1 cellular context compared by ENCODE assay signal in the genomic region with DNA sequence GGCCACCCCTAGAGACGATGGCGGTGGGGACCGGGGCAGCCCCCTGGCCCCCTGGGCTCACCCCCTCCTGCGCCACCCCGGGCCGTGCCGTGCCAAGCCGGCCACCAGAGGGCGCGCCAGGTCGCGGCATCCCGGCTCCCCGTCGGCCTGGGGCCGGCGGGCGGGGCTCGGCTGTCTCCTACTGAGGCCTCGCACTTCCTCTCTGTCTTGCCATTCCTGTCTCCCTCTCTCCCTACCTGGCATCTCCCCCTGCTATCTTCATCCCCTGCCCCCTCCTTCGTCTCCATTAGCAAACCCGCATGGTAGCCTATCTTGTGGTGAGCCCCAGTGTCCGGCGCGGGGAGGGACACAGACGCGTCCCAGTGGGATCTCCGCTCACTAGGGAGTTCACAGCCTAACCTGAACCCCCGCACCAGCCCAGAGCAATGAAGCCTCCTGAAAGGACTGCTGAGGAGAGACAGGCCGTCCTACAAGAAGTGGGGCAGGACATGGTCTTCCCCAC.
TF ChIP-seq lines count a peak whose summit lies in the region.

No MANE protein-coding gene starts in this region.

TF ChIP-seq in GM23338, 12 proteins besides CTCF, POLR2A, EP300 and RAD21 (continued from another document):
- no peak for TF ChIP-seq EZH2phosphoT487 (IDR thresholded peaks at IDR 0.05; ENCODE audit: unreplicated experiment)
- TF ChIP-seq EZH2 (IDR thresholded peaks at IDR 0.05; ENCODE audit: low read depth, unreplicated experiment) = no peak
- TF ChIP-seq ZNF331 (CRISPR knock-in tag; IDR thresholded peaks at IDR 0.05; ENCODE audit: low read depth) = no peak
- TF ChIP-seq STAT1 (IDR thresholded peaks at IDR 0.05; ENCODE audit: unreplicated experiment) = no peak
- TF ChIP-seq, protein P1, sequence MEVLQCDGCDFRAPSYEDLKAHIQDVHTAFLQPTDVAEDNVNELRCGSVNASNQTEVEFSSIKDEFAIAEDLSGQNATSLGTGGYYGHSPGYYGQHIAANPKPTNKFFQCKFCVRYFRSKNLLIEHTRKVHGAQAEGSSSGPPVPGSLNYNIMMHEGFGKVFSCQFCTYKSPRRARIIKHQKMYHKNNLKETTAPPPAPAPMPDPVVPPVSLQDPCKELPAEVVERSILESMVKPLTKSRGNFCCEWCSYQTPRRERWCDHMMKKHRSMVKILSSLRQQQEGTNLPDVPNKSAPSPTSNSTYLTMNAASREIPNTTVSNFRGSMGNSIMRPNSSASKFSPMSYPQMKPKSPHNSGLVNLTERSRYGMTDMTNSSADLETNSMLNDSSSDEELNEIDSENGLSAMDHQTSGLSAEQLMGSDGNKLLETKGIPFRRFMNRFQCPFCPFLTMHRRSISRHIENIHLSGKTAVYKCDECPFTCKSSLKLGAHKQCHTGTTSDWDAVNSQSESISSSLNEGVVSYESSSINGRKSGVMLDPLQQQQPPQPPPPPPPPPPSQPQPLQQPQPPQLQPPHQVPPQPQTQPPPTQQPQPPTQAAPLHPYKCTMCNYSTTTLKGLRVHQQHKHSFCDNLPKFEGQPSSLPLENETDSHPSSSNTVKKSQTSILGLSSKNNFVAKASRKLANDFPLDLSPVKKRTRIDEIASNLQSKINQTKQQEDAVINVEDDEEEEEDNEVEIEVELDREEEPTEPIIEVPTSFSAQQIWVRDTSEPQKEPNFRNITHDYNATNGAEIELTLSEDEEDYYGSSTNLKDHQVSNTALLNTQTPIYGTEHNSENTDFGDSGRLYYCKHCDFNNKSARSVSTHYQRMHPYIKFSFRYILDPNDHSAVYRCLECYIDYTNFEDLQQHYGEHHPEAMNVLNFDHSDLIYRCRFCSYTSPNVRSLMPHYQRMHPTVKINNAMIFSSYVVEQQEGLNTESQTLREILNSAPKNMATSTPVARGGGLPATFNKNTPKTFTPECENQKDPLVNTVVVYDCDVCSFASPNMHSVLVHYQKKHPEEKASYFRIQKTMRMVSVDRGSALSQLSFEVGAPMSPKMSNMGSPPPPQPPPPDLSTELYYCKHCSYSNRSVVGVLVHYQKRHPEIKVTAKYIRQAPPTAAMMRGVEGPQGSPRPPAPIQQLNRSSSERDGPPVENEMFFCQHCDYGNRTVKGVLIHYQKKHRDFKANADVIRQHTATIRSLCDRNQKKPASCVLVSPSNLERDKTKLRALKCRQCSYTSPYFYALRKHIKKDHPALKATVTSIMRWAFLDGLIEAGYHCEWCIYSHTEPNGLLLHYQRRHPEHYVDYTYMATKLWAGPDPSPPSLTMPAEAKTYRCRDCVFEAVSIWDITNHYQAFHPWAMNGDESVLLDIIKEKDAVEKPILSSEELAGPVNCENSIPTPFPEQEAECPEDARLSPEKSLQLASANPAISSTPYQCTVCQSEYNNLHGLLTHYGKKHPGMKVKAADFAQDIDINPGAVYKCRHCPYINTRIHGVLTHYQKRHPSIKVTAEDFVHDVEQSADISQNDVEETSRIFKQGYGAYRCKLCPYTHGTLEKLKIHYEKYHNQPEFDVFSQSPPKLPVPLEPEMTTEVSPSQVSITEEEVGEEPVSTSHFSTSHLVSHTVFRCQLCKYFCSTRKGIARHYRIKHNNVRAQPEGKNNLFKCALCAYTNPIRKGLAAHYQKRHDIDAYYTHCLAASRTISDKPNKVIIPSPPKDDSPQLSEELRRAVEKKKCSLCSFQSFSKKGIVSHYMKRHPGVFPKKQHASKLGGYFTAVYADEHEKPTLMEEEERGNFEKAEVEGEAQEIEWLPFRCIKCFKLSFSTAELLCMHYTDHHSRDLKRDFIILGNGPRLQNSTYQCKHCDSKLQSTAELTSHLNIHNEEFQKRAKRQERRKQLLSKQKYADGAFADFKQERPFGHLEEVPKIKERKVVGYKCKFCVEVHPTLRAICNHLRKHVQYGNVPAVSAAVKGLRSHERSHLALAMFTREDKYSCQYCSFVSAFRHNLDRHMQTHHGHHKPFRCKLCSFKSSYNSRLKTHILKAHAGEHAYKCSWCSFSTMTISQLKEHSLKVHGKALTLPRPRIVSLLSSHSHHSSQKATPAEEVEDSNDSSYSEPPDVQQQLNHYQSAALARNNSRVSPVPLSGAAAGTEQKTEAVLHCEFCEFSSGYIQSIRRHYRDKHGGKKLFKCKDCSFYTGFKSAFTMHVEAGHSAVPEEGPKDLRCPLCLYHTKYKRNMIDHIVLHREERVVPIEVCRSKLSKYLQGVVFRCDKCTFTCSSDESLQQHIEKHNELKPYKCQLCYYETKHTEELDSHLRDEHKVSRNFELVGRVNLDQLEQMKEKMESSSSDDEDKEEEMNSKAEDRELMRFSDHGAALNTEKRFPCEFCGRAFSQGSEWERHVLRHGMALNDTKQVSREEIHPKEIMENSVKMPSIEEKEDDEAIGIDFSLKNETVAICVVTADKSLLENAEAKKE (CRISPR knock-in tag; IDR thresholded peaks at IDR 0.05) = 0 out of 2 replicates have a peak, but pooled peaks have one; percentile 4
